Comparison of ENCODE assay signal across 13 cellular contexts in genomic region chr1:236163460-236164153, GRCh38. TPM values are rescaled to one million over a fixed set of nuclear protein-coding genes. Genes with fewer than 3 reads are reported as not detected.
DNase-seq lines count a peak whose midpoint lies in the region; ATAC-seq, FAIRE-seq and TF ChIP-seq lines count a peak whose summit lies in the region.
"Had no signal": no experiment of that assay in that cellular context is flagged by ENCODE, and none has a peak within 500 bp of the region (broad histone marks: within the 10 kb centered on the region; RNA-seq: fewer than 3 reads in every experiment).

No MANE protein-coding gene starts in this region.

- H3K4me1 ChIP-seq in BLaER1 treated with 17β-estradiol and CSF1 and Interleukin-3, amounts not matched to agents 10 nM and 100 nM, result peaks cover 30 to 78% (median 42%) of the 10 kb centered on the region in 10 experiments
- 0 out of 5 replicates have a peak, but pooled peaks cover 0 to 3% of the 10 kb centered on the region in 2 experiments for H3K4me1 ChIP-seq in K562 (replicated peaks in 1 of 2; ENCODE audit: control insufficient read depth in 2 of 2, insufficient read depth in 2 of 2, low read length in 2 of 2)

- peak overlapping the region in 1 of 11 experiments; percentile 39; a peak in 1 of 22 replicates for H3K9ac ChIP-seq in BLaER1 treated with 17β-estradiol and CSF1 and Interleukin-3, amounts not matched to agents 10 nM and 100 nM
- H3K9ac ChIP-seq in K562 (ENCODE audit: insufficient read depth in 1 of 2, low read depth in 2 of 2, low read length in 2 of 2), result no peak overlapping the region

- in situ Hi-C loops in K562 (cut with MboI), result no loop called here

- H3K36me3 ChIP-seq in BLaER1 treated with 17β-estradiol and CSF1 and Interleukin-3, amounts not matched to agents 10 nM and 100 nM, result peaks cover 18 to 68% (median 39%) of the 10 kb centered on the region in 11 experiments
- no peaks in the 10 kb centered on the region for H3K36me3 ChIP-seq in K562 (ENCODE audit: control insufficient read depth, insufficient read depth, low read length)

- no peak for TF ChIP-seq CTCF in K562 (IDR thresholded peaks at IDR 0.05 in 2 of 3, conservative IDR thresholded peaks at IDR 0.05 in 1 of 3; ENCODE audit: insufficient read depth in 2 of 3, low read depth in 1 of 3, low read length in 3 of 3)

- no peak overlapping the region for H2AFZ ChIP-seq in K562 (ENCODE audit: low read depth, low read length)

- peaks cover 0 to 21% (median 0%) of the 10 kb centered on the region in 11 experiments; a peak in 2 of 22 replicates for H3K27me3 ChIP-seq in BLaER1 treated with 17β-estradiol and CSF1 and Interleukin-3, amounts not matched to agents 10 nM and 100 nM
- peaks cover 10 to 37% of the 10 kb centered on the region in 2 experiments; a peak in 4 of 5 replicates for H3K27me3 ChIP-seq in K562 (ENCODE audit: control insufficient read depth in 2 of 2, insufficient read depth in 2 of 2, low read length in 2 of 2)

- H3K9me3 Mint-ChIP-seq in naive B cell, result peaks cover 14 to 35% (median 31%) of the 10 kb centered on the region in 7 donors

- peaks cover 13 to 35% of the 10 kb centered on the region in 2 donors for H3K36me3 Mint-ChIP-seq in naive B cell

- no peak for TF ChIP-seq POLR2A in GM12892 (IDR thresholded peaks at IDR 0.05; ENCODE audit: low read depth, low read length)
- TF ChIP-seq POLR2A in K562 (conservative IDR thresholded peaks at IDR 0.05), result no peak

- peaks cover 50 to 69% (median 66%) of the 10 kb centered on the region in 11 experiments for H3K9me3 ChIP-seq in BLaER1 treated with 17β-estradiol and CSF1 and Interleukin-3, amounts not matched to agents 10 nM and 100 nM (replicated peaks in 1 of 11)
- peaks cover 6% of the 10 kb centered on the region; the same call in 1 of the 2 replicates for H3K9me3 ChIP-seq in K562 (replicated peaks; ENCODE audit: control insufficient read depth, insufficient read depth, low read depth, low read length)

- no peaks in the 10 kb centered on the region for H3K9me1 ChIP-seq in K562 (ENCODE audit: control insufficient read depth, insufficient read depth, low read length)

- peak overlapping the region in 5 of 8 donors; percentile 20 to 70 (median 30) for H3K4me3 Mint-ChIP-seq in naive B cell
- H3K4me3 Mint-ChIP-seq: activated CD8-positive, alpha-beta memory T cell treated with anti-CD3 and anti-CD28 coated beads, Interleukin-2, amount 10 ng/mL, durations not matched to agents 7 days and 5 days; CD4-positive, CD25-positive, alpha-beta regulatory T cell had no signal

- DNase-seq in GM12892 (ENCODE audit: insufficient read length), result no peak
- DNase-seq in K562 (ENCODE audit: extremely low read depth in 1 of 4, low spot score in 3 of 4), result no peak
- DNase-seq in naive B cell, result peak; percentile 20
- DNase-seq in T-helper 9 cell, result no peak
- DNase-seq in iPS-NIHi7 (ENCODE audit: extremely low spot score), result no peak
- DNase-seq: activated CD8-positive, alpha-beta memory T cell treated with anti-CD3 and anti-CD28 coated beads, Interleukin-2, amount 10 ng/mL, durations not matched to agents 7 days and 5 days; aorta; CD4-positive, CD25-positive, alpha-beta regulatory T cell; stimulated activated CD4-positive, alpha-beta T cell treated with anti-CD3 and anti-CD28 coated beads, Interleukin-2, amount 100 ng/mL, for 24 hours; T1000 had no signal

- ATAC-seq in K562, result no peak
- no peak for ATAC-seq in naive B cell (ENCODE audit: low read depth in 2 of 2)
- ATAC-seq in HG03045 (IDR thresholded peaks at IDR 0.05; ENCODE audit: unreplicated experiment), result no peak
- ATAC-seq: activated CD8-positive, alpha-beta memory T cell treated with anti-CD3 and anti-CD28 coated beads, Interleukin-2, amount 10 ng/mL, durations not matched to agents 7 days and 5 days had no signal

- no peak for TF ChIP-seq RAD21 in K562 (CRISPR knock-in tag; conservative IDR thresholded peaks at IDR 0.05 in 1 of 2, IDR thresholded peaks at IDR 0.05 in 1 of 2)

- FAIRE-seq in GM12892 (lab: Jason Lieb, UNC), result peak; percentile 36
- no peak for FAIRE-seq in K562 (lab: Jason Lieb, UNC)

- TF ChIP-seq EP300 in K562 (IDR thresholded peaks at IDR 0.05; ENCODE audit: low read length), result no peak

- CTCF ChIA-PET in K562 (lab: Yijun Ruan, JAX; ENCODE audit: low intra/inter-chr PET ratio), result no interaction called here

- WGBS in K562 (ENCODE audit: insufficient coverage, low coverage, missing lambda C conversion rate), result 2% methylated on average over 6 of the region's 6 CpGs

- H3K4me1 Mint-ChIP-seq in naive B cell, result peaks cover 37 to 45% (median 38%) of the 10 kb centered on the region in 3 donors

- no peaks in the 10 kb centered on the region for H3K79me2 ChIP-seq in K562 (ENCODE audit: control insufficient read depth, insufficient read depth, low read length)

- H3K27ac ChIP-seq in BLaER1 treated with 17β-estradiol and CSF1 and Interleukin-3, amounts not matched to agents 10 nM and 100 nM, result peak overlapping the region in 4 of 11 experiments; percentile 25 to 74 (median 56); a peak in 6 of 22 replicates
- H3K27ac ChIP-seq in K562 (ENCODE audit: extremely low read depth, low read depth, low read length), result no peak overlapping the region
- H3K27ac ChIP-seq: HL-60 had no signal

- BruUV-seq in K562 (replicated peaks; lab: Mats Ljungman, UMichigan), result no TSS peak

- POLR2A ChIA-PET in K562 (lab: Yijun Ruan, JAX), result no interaction called here

- intact Hi-C loops in K562 (cut with micrococcal nuclease), result no loop called here

- H3K27me3 Mint-ChIP-seq in naive B cell, result peaks cover 0 to 14% (median 5%) of the 10 kb centered on the region in 3 donors
- H3K27me3 Mint-ChIP-seq: activated CD8-positive, alpha-beta memory T cell treated with anti-CD3 and anti-CD28 coated beads, Interleukin-2, amount 10 ng/mL, durations not matched to agents 7 days and 5 days; CD4-positive, CD25-positive, alpha-beta regulatory T cell had no signal

- peak overlapping the region in 4 of 6 donors; percentile 7 to 91 (median 50) for H3K27ac Mint-ChIP-seq in naive B cell
- H3K27ac Mint-ChIP-seq: activated CD8-positive, alpha-beta memory T cell treated with anti-CD3 and anti-CD28 coated beads, Interleukin-2, amount 10 ng/mL, durations not matched to agents 7 days and 5 days; CD4-positive, CD25-positive, alpha-beta regulatory T cell had no signal

- H3K4me3 ChIP-seq in BLaER1 treated with 17β-estradiol and CSF1 and Interleukin-3, amounts not matched to agents 10 nM and 100 nM, result peak overlapping the region in 5 of 10 experiments; percentile 4 to 29 (median 16); a peak in 4 of 20 replicates
- no peak overlapping the region for H3K4me3 ChIP-seq in K562

- H3K4me2 ChIP-seq in BLaER1 treated with 17β-estradiol and CSF1 and Interleukin-3, amounts not matched to agents 10 nM and 100 nM, result peak overlapping the region; percentile 15 to 76 (median 38); a peak in 18 of 22 replicates
- H3K4me2 ChIP-seq in K562 (ENCODE audit: insufficient read depth, low read length), result no peak overlapping the region

- peaks cover 12 to 46% (median 28%) of the 10 kb centered on the region in 11 experiments; a peak in 19 of 22 replicates for H4K20me1 ChIP-seq in BLaER1 treated with 17β-estradiol and CSF1 and Interleukin-3, amounts not matched to agents 10 nM and 100 nM
- H4K20me1 ChIP-seq in K562 (replicated peaks; ENCODE audit: control insufficient read depth, insufficient read depth, low read length), result no peaks in the 10 kb centered on the region

TF ChIP-seq in K562, 482 proteins besides CTCF, POLR2A, EP300 and RAD21 (continues in another document):
- TF ChIP-seq ZBTB43 (CRISPR knock-in tag; IDR thresholded peaks at IDR 0.05), result no peak
- TF ChIP-seq ZNF551 (CRISPR knock-in tag; IDR thresholded peaks at IDR 0.05), result no peak
- TF ChIP-seq, protein P1, sequence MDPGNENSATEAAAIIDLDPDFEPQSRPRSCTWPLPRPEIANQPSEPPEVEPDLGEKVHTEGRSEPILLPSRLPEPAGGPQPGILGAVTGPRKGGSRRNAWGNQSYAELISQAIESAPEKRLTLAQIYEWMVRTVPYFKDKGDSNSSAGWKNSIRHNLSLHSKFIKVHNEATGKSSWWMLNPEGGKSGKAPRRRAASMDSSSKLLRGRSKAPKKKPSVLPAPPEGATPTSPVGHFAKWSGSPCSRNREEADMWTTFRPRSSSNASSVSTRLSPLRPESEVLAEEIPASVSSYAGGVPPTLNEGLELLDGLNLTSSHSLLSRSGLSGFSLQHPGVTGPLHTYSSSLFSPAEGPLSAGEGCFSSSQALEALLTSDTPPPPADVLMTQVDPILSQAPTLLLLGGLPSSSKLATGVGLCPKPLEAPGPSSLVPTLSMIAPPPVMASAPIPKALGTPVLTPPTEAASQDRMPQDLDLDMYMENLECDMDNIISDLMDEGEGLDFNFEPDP (CRISPR knock-in tag; IDR thresholded peaks at IDR 0.05), result no peak

RNA-seq across cellular contexts. Expression of gene GPR137B, which starts 21.3 kb away (rescaled TPM):
- 19.5 TPM for polyA plus RNA-seq in GM12892 (2012; ENCODE audit: missing spikeins)
- total RNA-seq in K562 (2011; cell fraction: chromatin; rRNA removed; ENCODE audit: low replicate concordance), result 0.28 and 0.65 TPM in 2 replicates
- total RNA-seq in K562 (2011; cell fraction: nucleolus; rRNA removed), result 0.17 and 0.79 TPM in 2 replicates
- 0.22 and 2.1 TPM in 2 replicates for total RNA-seq in K562 (2011; cell fraction: nucleoplasm; rRNA removed)
- 0.36 and 0.94 TPM in 2 replicates for total RNA-seq in K562 (2014; rRNA removed)
- total RNA-seq in K562 (2014; rRNA removed; fragmentation: Illumina TruSeq; extraction: Trizol), result 0.70 and 0.76 TPM in 2 replicates
- 0.75 and 0.87 TPM in 2 replicates for total RNA-seq in K562 (2015; rRNA removed; fragmentation: Illumina TruSeq; extraction: Trizol)
- total RNA-seq in K562 (2021), result 0.49 and 0.62 TPM in 2 replicates
- 0.04 and 0.28 TPM in 2 replicates for polyA plus RNA-seq in K562 (2011; rRNA removed)
- 0.07 and 0.19 TPM in 2 replicates for polyA plus RNA-seq in K562 (2011; cell fraction: cytosol; rRNA removed)
- 0.30 and 0.60 TPM in 2 replicates for polyA plus RNA-seq in K562 (2011; cell fraction: nucleus; rRNA removed)
- polyA plus RNA-seq in K562 (2012), result 0.78 and 1.8 TPM in 2 replicates
- polyA plus RNA-seq in K562 (2014; fragmentation: Illumina TruSeq; extraction: Trizol), result 1.0 and 1.1 TPM in 2 replicates
- under 1 TPM; 0.14 to 0.35 TPM for polyA plus RNA-seq in K562 (2014; fragmentation: Nextera tagmentation; extraction: Ambion mirVana)
- 0.49 and 0.62 TPM in 2 replicates for polyA plus RNA-seq in K562 (2014; rRNA removed)
- 0.27 TPM in 1 of 2 replicates, not detected in the other for polyA minus RNA-seq in K562 (2011; rRNA and poly(A)+ RNA removed)
- not detected in 2 replicates for polyA minus RNA-seq in K562 (2011; cell fraction: cytosol; rRNA and poly(A)+ RNA removed)
- polyA minus RNA-seq in K562 (2011; cell fraction: nucleus; rRNA and poly(A)+ RNA removed), result 0.13 TPM in 1 of 2 replicates, not detected in the other
- 1 to 10 TPM; 1.1 to 4.0 (median 2.6) TPM for polyA plus RNA-seq in naive B cell (ENCODE audit: low read depth in 6 of 6)
